Comparison of ENCODE assay signal across 13 cellular contexts in the genomic region with DNA sequence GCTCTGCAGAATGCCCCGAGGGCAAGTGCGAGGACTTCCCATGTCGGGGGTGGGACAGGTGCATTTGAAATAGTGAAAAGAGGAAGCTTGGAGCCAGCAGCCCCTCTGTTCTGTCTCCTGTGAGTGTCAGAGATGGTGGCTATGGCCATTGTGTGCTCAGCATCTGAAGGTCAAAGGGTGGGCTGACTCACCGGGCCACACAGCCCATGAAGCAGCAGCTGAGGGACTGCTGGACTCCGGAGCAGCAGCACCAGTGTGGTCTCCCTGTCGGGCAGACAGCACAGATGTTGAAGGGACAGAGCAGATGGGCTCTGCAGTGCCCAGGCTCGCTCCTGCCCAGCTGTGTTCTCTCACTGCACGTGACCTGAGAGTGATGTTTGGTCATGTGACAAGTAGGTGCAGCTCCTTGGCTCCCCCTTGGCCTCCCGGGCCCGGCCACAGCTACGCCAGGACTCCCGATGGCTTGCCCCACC. TPM values are rescaled to one million over a fixed set of nuclear protein-coding genes. Genes with fewer than 3 reads are reported as not detected.
A peak's percentile ranks its signal among the peaks of the same experiment; 100 is the strongest.
DNase-seq lines count a peak whose midpoint lies in the region; ATAC-seq and TF ChIP-seq lines count a peak whose summit lies in the region.
"Had no signal": no experiment of that assay in that cellular context is flagged by ENCODE, and none has a peak within 500 bp of the region (broad histone marks: within the 10 kb centered on the region; RNA-seq: fewer than 3 reads in every experiment).

No MANE protein-coding gene starts in this region.

- dilution Hi-C loops in IMR-90 (cut with HindIII; ENCODE audit: low sequenced_read_pairs, unreplicated experiment) = no loop called here

- TF ChIP-seq POLR2A in IMR-90 (IDR thresholded peaks at IDR 0.05; ENCODE audit: low read depth, low read length) = no peak

- no peak overlapping the region for H3K4me3 ChIP-seq in Caco-2 (ENCODE audit: low read depth, low read length)
- no peak overlapping the region for H3K4me3 ChIP-seq in IMR-90 (ENCODE audit: insufficient read depth, low read depth, low read length)
- H3K4me3 ChIP-seq in dorsolateral prefrontal cortex = no peak overlapping the region
- no peak overlapping the region for H3K4me3 ChIP-seq in neuronal stem cell (ENCODE audit: low read length in 2 of 2)
- H3K4me3 ChIP-seq in CD8-positive, alpha-beta memory T cell (ENCODE audit: low read length) = no peak overlapping the region
- H3K4me3 ChIP-seq: testis had no signal

- peak overlapping the region; percentile 65 for H3K27ac Mint-ChIP-seq in Caco-2 (ENCODE audit: unreplicated experiment)
- H3K27ac Mint-ChIP-seq in CD8-positive, alpha-beta memory T cell = peak overlapping the region in 1 of 8 donors; percentile 33

- TF ChIP-seq CTCF in Caco-2 (IDR thresholded peaks at IDR 0.05; ENCODE audit: insufficient read depth in 1 of 2, low read depth in 1 of 2, low read length in 1 of 2, severe bottlenecking in 1 of 2, unreplicated experiment in 1 of 2) (no peak), IMR-90 (conservative IDR thresholded peaks at IDR 0.05; ENCODE audit: low read depth, low read length) (no peak), dorsolateral prefrontal cortex (IDR thresholded peaks at IDR 0.05 in 54 of 56, conservative IDR thresholded peaks at IDR 0.05 in 2 of 56; ENCODE audit: low read depth in 1 of 56, partially characterized antibody in 56 of 56) (no peak)

- no peak overlapping the region for H3K18ac ChIP-seq in IMR-90 (ENCODE audit: low read depth, low read length)
- H3K18ac ChIP-seq in neuronal stem cell (ENCODE audit: low read length) = peak overlapping the region; percentile 73

- peak overlapping the region; percentile 93 for H2BK12ac ChIP-seq in neuronal stem cell (ENCODE audit: low read length)

- H3K9me3 ChIP-seq in Caco-2 (no peaks in the 10 kb centered on the region), IMR-90 (ENCODE audit: control insufficient read depth, insufficient read depth, low read length) (no peaks in the 10 kb centered on the region), neuronal stem cell (replicated peaks in 1 of 2; ENCODE audit: control insufficient read depth in 2 of 2, insufficient read depth in 1 of 2, low read depth in 1 of 2, low read length in 2 of 2) (no peaks in the 10 kb centered on the region)
- no peaks in the 10 kb centered on the region for H3K9me3 ChIP-seq in CD8-positive, alpha-beta memory T cell (ENCODE audit: low read length)
- H3K9me3 ChIP-seq: testis had no signal

- H3K4me1 Mint-ChIP-seq in Caco-2 (ENCODE audit: low read depth, unreplicated experiment) = peaks cover 13% of the 10 kb centered on the region
- peaks cover 40 to 67% (median 42%) of the 10 kb centered on the region in 3 donors for H3K4me1 Mint-ChIP-seq in CD8-positive, alpha-beta memory T cell

- CTCF ChIA-PET in Caco-2 (lab: Charles Lee) (interaction anchor here (0.7 kb wide), 1 partner anchor 54 kb away, joined by 7 read pairs; a partner anchor contains a TSS), IMR-90 (lab: Yijun Ruan, JAX) (interaction anchor here (0.8 to 1.0 kb wide), 2 partner anchors 11 to 77 kb away, joined by 3 to 4 read pairs; no protein-coding TSS in a partner anchor)
- CTCF ChIA-PET in CD8-positive, alpha-beta memory T cell (lab: Charles Lee) = interaction anchor here (1.1 to 1.5 kb wide), 3 partner anchors 9 to 51 kb away, joined by 3 to 6 read pairs (median 3); no protein-coding TSS in a partner anchor

- DNase-seq in Caco-2 = no peak
- DNase-seq in IMR-90 = peak; percentile 52
- DNase-seq in dorsolateral prefrontal cortex = peak in 1 of 10 donors; percentile 45
- no peak for DNase-seq in neuronal stem cell (ENCODE audit: low spot score)
- no peak for DNase-seq in CD8-positive, alpha-beta memory T cell
- DNase-seq: amniotic stem cell; DND-41; naive thymus-derived CD8-positive, alpha-beta T cell; NCI-H774; testis had no signal

- H4K8ac ChIP-seq in IMR-90 (ENCODE audit: low read depth in 2 of 2, low read length in 2 of 2) = peak overlapping the region in 1 of 2 experiments; percentile 17; a peak in 1 of 4 replicates
- no peak overlapping the region for H4K8ac ChIP-seq in neuronal stem cell (ENCODE audit: low read depth, low read length)

- H3K9ac ChIP-seq in IMR-90 (ENCODE audit: low read depth, low read length) = no peak overlapping the region
- peak overlapping the region; percentile 38 for H3K9ac ChIP-seq in neuronal stem cell (ENCODE audit: low read depth, low read length, poor library complexity)

- H3K9me1 ChIP-seq in IMR-90 (ENCODE audit: insufficient read depth, low read length) = peaks cover 1% of the 10 kb centered on the region; the same call in 1 of the 2 replicates

- H3K14ac ChIP-seq in IMR-90 (replicated peaks; ENCODE audit: low read depth, low read length) = no peak overlapping the region
- peak overlapping the region; percentile 1 for H3K14ac ChIP-seq in neuronal stem cell (ENCODE audit: low read length)

- no peak overlapping the region for H2BK5ac ChIP-seq in IMR-90 (ENCODE audit: low read depth, low read length, poor library complexity, severe bottlenecking)
- H2BK5ac ChIP-seq in neuronal stem cell (ENCODE audit: low read length) = peak overlapping the region; percentile 15

- no peaks in the 10 kb centered on the region for H3K27me3 ChIP-seq in Caco-2 (replicated peaks; ENCODE audit: control insufficient read depth, insufficient read depth, low read length)
- H3K27me3 ChIP-seq in IMR-90 (ENCODE audit: control insufficient read depth, insufficient read depth, low read length) = no peaks in the 10 kb centered on the region
- no peaks in the 10 kb centered on the region for H3K27me3 ChIP-seq in dorsolateral prefrontal cortex
- H3K27me3 ChIP-seq in neuronal stem cell (ENCODE audit: control insufficient read depth in 3 of 3, insufficient read depth in 3 of 3, low read depth in 1 of 3, low read length in 3 of 3) = no peaks in the 10 kb centered on the region
- H3K27me3 ChIP-seq in CD8-positive, alpha-beta memory T cell (ENCODE audit: insufficient read depth, low read length, poor library complexity, severe bottlenecking) = no peaks in the 10 kb centered on the region
- H3K27me3 ChIP-seq: testis had no signal

- no peak for TF ChIP-seq RAD21 in IMR-90 (IDR thresholded peaks at IDR 0.05; ENCODE audit: low read length)

- ATAC-seq in IMR-90 (ENCODE audit: low read depth) (peak; percentile 76), GM18861 (IDR thresholded peaks at IDR 0.05; ENCODE audit: unreplicated experiment) (no peak), GM18517 (IDR thresholded peaks at IDR 0.05; ENCODE audit: unreplicated experiment) (no peak), SK-N-SH treated with all-trans-retinoic acid at 6 μM for 48 hours (no peak)
- ATAC-seq: naive thymus-derived CD8-positive, alpha-beta T cell had no signal

- H3K4me1 ChIP-seq in Caco-2 (no peaks in the 10 kb centered on the region), IMR-90 (ENCODE audit: control insufficient read depth, insufficient read depth, low read length) (peaks cover 7% of the 10 kb centered on the region; the same call in 1 of the 2 replicates), neuronal stem cell (ENCODE audit: control insufficient read depth in 2 of 2, insufficient read depth in 1 of 2, low read depth in 1 of 2, low read length in 2 of 2) (peaks cover 24 to 29% of the 10 kb centered on the region in 2 donors)
- H3K4me1 ChIP-seq in CD8-positive, alpha-beta memory T cell (ENCODE audit: insufficient read depth, low read length) = peaks cover 10% of the 10 kb centered on the region
- H3K4me1 ChIP-seq: testis had no signal

- no peaks in the 10 kb centered on the region for H3K9me3 Mint-ChIP-seq in Caco-2 (ENCODE audit: unreplicated experiment)
- H3K9me3 Mint-ChIP-seq in CD8-positive, alpha-beta memory T cell = no peaks in the 10 kb centered on the region
- H3K9me3 Mint-ChIP-seq: naive thymus-derived CD8-positive, alpha-beta T cell had no signal

- POLR2A ChIA-PET in Caco-2 (lab: Charles Lee) = interaction anchor here (0.5 kb wide), 1 partner anchor 80 kb away, joined by 3 read pairs; a partner anchor contains a TSS
- POLR2A ChIA-PET in IMR-90 (lab: Charles Lee; ENCODE audit: unreplicated experiment) = no interaction called here
- POLR2A ChIA-PET in CD8-positive, alpha-beta memory T cell (lab: Charles Lee) = interaction anchor here (0.6 to 1.1 kb wide), 2 partner anchors 18 to 24 kb away, joined by 4 read pairs; no protein-coding TSS in a partner anchor

- H2AK9ac ChIP-seq in IMR-90 (replicated peaks; ENCODE audit: low read depth, low read length, poor library complexity) = no peak overlapping the region

- BruUV-seq in Caco-2 (replicated peaks; lab: Mats Ljungman, UMichigan) (no TSS peak), IMR-90 (replicated peaks; lab: Mats Ljungman, UMichigan) (no TSS peak)

- H3K4ac ChIP-seq in IMR-90 (ENCODE audit: low read depth, low read length) (no peak overlapping the region), neuronal stem cell (ENCODE audit: low read length) (no peak overlapping the region)

- no peak overlapping the region for H3K4me3 Mint-ChIP-seq in Caco-2 (ENCODE audit: unreplicated experiment)
- no peak overlapping the region for H3K4me3 Mint-ChIP-seq in CD8-positive, alpha-beta memory T cell
- H3K4me3 Mint-ChIP-seq: naive thymus-derived CD8-positive, alpha-beta T cell had no signal

- no peak overlapping the region for H2BK20ac ChIP-seq in IMR-90 (ENCODE audit: low read depth, low read length)

- no peak overlapping the region for H2BK120ac ChIP-seq in IMR-90 (ENCODE audit: low read depth, low read length)
- H2BK120ac ChIP-seq in neuronal stem cell (ENCODE audit: low read depth, low read length) = no peak overlapping the region

- H3K36me3 Mint-ChIP-seq in Caco-2 (ENCODE audit: insufficient read depth, unreplicated experiment) = peaks cover 25% of the 10 kb centered on the region
- H3K36me3 Mint-ChIP-seq in CD8-positive, alpha-beta memory T cell = peaks cover 0 to 17% (median 5%) of the 10 kb centered on the region in 3 donors

- no peak overlapping the region for H4K5ac ChIP-seq in IMR-90 (ENCODE audit: low read depth, low read length)

- H4K20me1 ChIP-seq in IMR-90 (ENCODE audit: insufficient read depth, low read length) = peaks cover 7% of the 10 kb centered on the region; the same call in 1 of the 2 replicates

- H3K27me3 Mint-ChIP-seq in Caco-2 (ENCODE audit: insufficient read depth, unreplicated experiment) = no peaks in the 10 kb centered on the region
- no peaks in the 10 kb centered on the region for H3K27me3 Mint-ChIP-seq in CD8-positive, alpha-beta memory T cell
- H3K27me3 Mint-ChIP-seq: naive thymus-derived CD8-positive, alpha-beta T cell had no signal

- no peaks in the 10 kb centered on the region; the same call in none of the 2 replicates for H3K36me3 ChIP-seq in Caco-2 (ENCODE audit: control insufficient read depth, insufficient read depth, low read length)
- H3K36me3 ChIP-seq in IMR-90 (ENCODE audit: control insufficient read depth, insufficient read depth, low read length) = no peaks in the 10 kb centered on the region
- H3K36me3 ChIP-seq in neuronal stem cell (replicated peaks in 1 of 2; ENCODE audit: control insufficient read depth in 2 of 2, insufficient read depth in 2 of 2, low read length in 2 of 2) = peaks cover 0 to 3% of the 10 kb centered on the region in 2 donors
- no peaks in the 10 kb centered on the region for H3K36me3 ChIP-seq in CD8-positive, alpha-beta memory T cell (ENCODE audit: insufficient read depth, low read length)

- H2AFZ ChIP-seq in IMR-90 (replicated peaks; ENCODE audit: low read length, poor library complexity) = peak overlapping the region; percentile 16
- H2AFZ ChIP-seq in neuronal stem cell (ENCODE audit: low read length) = peak overlapping the region; percentile 6

- 100% methylated on average over 1 of the region's 12 CpGs; no CpG with 5 or more reads in 1 of the 2 experiments for WGBS in IMR-90 (ENCODE audit: extremely low coverage in 2 of 2, insufficient read length in 1 of 2), 2 experiments
- WGBS in neuronal stem cell (ENCODE audit: extremely low coverage in 2 of 2, insufficient read length in 2 of 2, insufficient replicate concordance in 1 of 2), 2 donors = no CpG with 5 or more reads among the region's 12 CpGs

- H2AK5ac ChIP-seq in IMR-90 (ENCODE audit: low read depth, low read length) (peak overlapping the region; percentile 15; the same call in 1 of the 2 replicates), neuronal stem cell (ENCODE audit: low read depth, low read length) (peak overlapping the region; percentile 33)

- intact Hi-C loops in Caco-2 (cut with micrococcal nuclease; ENCODE audit: unreplicated experiment) (no loop called here), IMR-90 (cut with micrococcal nuclease) (no loop called here), dorsolateral prefrontal cortex (cut with DNase I) (loop anchor here in 1 of 2 donors (5.0 kb wide), 1 partner anchor 51 kb away; no protein-coding TSS in a partner anchor)

- no peak overlapping the region for H3K56ac ChIP-seq in IMR-90 (ENCODE audit: extremely low read depth, insufficient read depth, low read length)

- no peak overlapping the region for H3K23ac ChIP-seq in IMR-90 (ENCODE audit: low read depth, low read length)
- no peak overlapping the region for H3K23ac ChIP-seq in neuronal stem cell (ENCODE audit: low read depth, low read length, poor library complexity)

- H3K79me1 ChIP-seq in IMR-90 (ENCODE audit: low read depth in 1 of 2, low read length in 2 of 2) (peaks cover 19 to 23% of the 10 kb centered on the region in 2 experiments), neuronal stem cell (ENCODE audit: low read depth, low read length) (peaks cover 5% of the 10 kb centered on the region)

- no peak overlapping the region for H3K4me2 ChIP-seq in IMR-90 (ENCODE audit: low read depth, low read length)
- no peak overlapping the region for H3K4me2 ChIP-seq in neuronal stem cell (ENCODE audit: insufficient read depth, low read length, poor library complexity, severe bottlenecking)

- H4K91ac ChIP-seq in IMR-90 (ENCODE audit: insufficient read depth, low read depth, low read length) (no peak overlapping the region), neuronal stem cell (ENCODE audit: low read depth, low read length, poor library complexity) (no peak overlapping the region)

- H3K27ac ChIP-seq in IMR-90 (ENCODE audit: insufficient read depth, low read length) (no peak overlapping the region), dorsolateral prefrontal cortex (peak overlapping the region in 58 of 59 donors; percentile 40 to 93 (median 82)), neuronal stem cell (replicated peaks; ENCODE audit: low read length) (no peak overlapping the region)
- H3K27ac ChIP-seq in CD8-positive, alpha-beta memory T cell (ENCODE audit: low read depth, low read length) = no peak overlapping the region
- H3K27ac ChIP-seq: testis had no signal

- in situ Hi-C loops in IMR-90 (cut with MboI; ENCODE audit: low sequenced_read_pairs) = no loop called here

- H2BK15ac ChIP-seq in IMR-90 (ENCODE audit: low read depth, low read length) = no peak overlapping the region
- peak overlapping the region; percentile 52 for H2BK15ac ChIP-seq in neuronal stem cell (ENCODE audit: low read length)

RNA-seq across cellular contexts. Expression of a gene that starts 53.5 kb away (rescaled TPM):
- 54.0 and 57.6 TPM in 2 replicates for total RNA-seq in Caco-2 (2022)
- 40.7 and 48.9 TPM in 2 replicates for total RNA-seq in IMR-90 (2012; rRNA removed)
- polyA plus RNA-seq in IMR-90 (2012; rRNA removed) = 29.8 and 31.7 TPM in 2 replicates
- 22.3 and 23.4 TPM in 2 replicates for polyA plus RNA-seq in IMR-90 (2012; cell fraction: cytosol; rRNA removed)
- polyA plus RNA-seq in IMR-90 (2012; cell fraction: nucleus; rRNA removed; ENCODE audit: low replicate concordance) = 23.4 and 27.7 TPM in 2 replicates
- 10 to 100 TPM; 44.0 to 85.9 (median 62.0) TPM for total RNA-seq in dorsolateral prefrontal cortex
- 33.1 TPM for polyA plus RNA-seq in neuronal stem cell (2013, experiment 1 of 2)
- 33.3 TPM for polyA plus RNA-seq in neuronal stem cell (2013, experiment 2 of 2)
- total RNA-seq in CD8-positive, alpha-beta memory T cell = 10 to 100 TPM; 38.0 to 43.7 TPM
- 48.5 TPM for polyA plus RNA-seq in CD8-positive, alpha-beta memory T cell

Comparison
In these comparisons a context has a peak if more than half of its experiments do, and no peak if none do; other contexts are left out.
1. H3K27ac ChIP-seq: peak in dorsolateral prefrontal cortex (58 of 59); none in IMR-90 (single experiment), neuronal stem cell (single experiment) and CD8-positive, alpha-beta memory T cell (single experiment).